8 cellular contexts compared by ENCODE assay signal in genomic region chr7:130486114-130486962, GRCh38. TPM values are rescaled to one million over a fixed set of nuclear protein-coding genes. Genes with fewer than 3 reads are reported as not detected.
DNase-seq lines count a peak whose midpoint lies in the region; ATAC-seq and TF ChIP-seq lines count a peak whose summit lies in the region.

No MANE protein-coding gene starts in this region.

- peaks cover 13% of the 10 kb centered on the region for H3K27me3 Mint-ChIP-seq in activated CD8-positive, alpha-beta T cell treated with anti-CD3 and anti-CD28 coated beads for 36 hours
- H3K27me3 Mint-ChIP-seq in mesothelial cell of epicardium (ENCODE audit: low read depth): no peaks in the 10 kb centered on the region

- no peaks in the 10 kb centered on the region for H3K9me3 Mint-ChIP-seq in activated CD8-positive, alpha-beta T cell treated with anti-CD3 and anti-CD28 coated beads for 36 hours
- no peaks in the 10 kb centered on the region for H3K9me3 Mint-ChIP-seq in mesothelial cell of epicardium

- CTCF ChIA-PET in activated CD8-positive, alpha-beta T cell treated with anti-CD3 and anti-CD28 coated beads for 36 hours (lab: Charles Lee): interaction anchor here (0.9 to 1.4 kb wide), 5 partner anchors 12 to 414 kb away, joined by 3 to 6 read pairs (median 4); no protein-coding TSS in a partner anchor

- ATAC-seq in activated CD8-positive, alpha-beta T cell treated with anti-CD3 and anti-CD28 coated beads for 36 hours: peak; percentile 81

- TF ChIP-seq CTCF in activated CD8-positive, alpha-beta T cell treated with anti-CD3 and anti-CD28 coated beads for 36 hours (IDR thresholded peaks at IDR 0.05): peak; percentile 96
- TF ChIP-seq CTCF in mesothelial cell of epicardium (IDR thresholded peaks at IDR 0.05; ENCODE audit: unreplicated experiment): peak; percentile 68

- peaks cover 25% of the 10 kb centered on the region for H3K4me1 Mint-ChIP-seq in activated CD8-positive, alpha-beta T cell treated with anti-CD3 and anti-CD28 coated beads for 36 hours (ENCODE audit: low read depth)
- H3K4me1 Mint-ChIP-seq in mesothelial cell of epicardium: peaks cover 90% of the 10 kb centered on the region

- intact Hi-C loops in activated CD8-positive, alpha-beta T cell treated with anti-CD3 and anti-CD28 coated beads for 36 hours (cut with micrococcal nuclease): loop anchor here (10.0 kb wide), 2 partner anchors 238 to 242 kb away; no protein-coding TSS in a partner anchor

- POLR2A ChIA-PET in activated CD8-positive, alpha-beta T cell treated with anti-CD3 and anti-CD28 coated beads for 36 hours (lab: Charles Lee): interaction anchor here (1.1 kb wide), 1 partner anchor 24 kb away, joined by 3 read pairs; no protein-coding TSS in a partner anchor

- peak overlapping the region; percentile 68 for H3K27ac Mint-ChIP-seq in activated CD8-positive, alpha-beta T cell treated with anti-CD3 and anti-CD28 coated beads for 36 hours
- H3K27ac Mint-ChIP-seq in mesothelial cell of epicardium: peak overlapping the region; percentile 97

- peak overlapping the region; percentile 71 for H3K4me3 Mint-ChIP-seq in activated CD8-positive, alpha-beta T cell treated with anti-CD3 and anti-CD28 coated beads for 36 hours
- H3K4me3 Mint-ChIP-seq in mesothelial cell of epicardium: peak overlapping the region; percentile 65

- H3K36me3 Mint-ChIP-seq in activated CD8-positive, alpha-beta T cell treated with anti-CD3 and anti-CD28 coated beads for 36 hours (ENCODE audit: low read depth): no peaks in the 10 kb centered on the region
- no peaks in the 10 kb centered on the region for H3K36me3 Mint-ChIP-seq in mesothelial cell of epicardium

- peak; percentile 65 for DNase-seq in 8988T
- DNase-seq in GM19238 (ENCODE audit: insufficient read length, low spot score): peak; percentile 32
- DNase-seq in NCI-H2171 (lab: John Stamatoyannopoulos, UW): peak; percentile 93
- DNase-seq in activated CD8-positive, alpha-beta T cell treated with anti-CD3 and anti-CD28 coated beads for 36 hours: peak; percentile 70
- DNase-seq in effector CD4-positive, alpha-beta T cell: peak; percentile 43
- DNase-seq in mesothelial cell of epicardium (ENCODE audit: low spot score in 2 of 2, unreplicated experiment in 2 of 2): peak in 1 of 2 experiments; percentile 49
- DNase-seq in stimulated activated CD8-positive, alpha-beta memory T cell treated with anti-CD3 and anti-CD28 coated beads, Interleukin-4, amount 100 ng/mL, for 48 hours: peak; percentile 71
- no peak for DNase-seq in amniotic stem cell (lab: John Stamatoyannopoulos, UW)

RNA-seq across cellular contexts. Expression of gene MEST, which starts 5.5 kb away (rescaled TPM):
- total RNA-seq in activated CD8-positive, alpha-beta T cell treated with anti-CD3 and anti-CD28 coated beads for 36 hours: 1 to 10 TPM; 6.8 to 9.2 TPM
- 598 to 626 TPM (median 616 TPM) in 3 replicates for total RNA-seq in mesothelial cell of epicardium

RNA-seq across cellular contexts. Expression of gene CEP41, which starts 45.5 kb away (rescaled TPM):
- 10 to 100 TPM; 28.0 to 28.1 TPM for total RNA-seq in activated CD8-positive, alpha-beta T cell treated with anti-CD3 and anti-CD28 coated beads for 36 hours
- total RNA-seq in mesothelial cell of epicardium: 21.7 to 22.5 TPM (median 22.1 TPM) in 3 replicates

Comparison
In these comparisons a context has a peak if more than half of its experiments do, and no peak if none do; other contexts are left out.
1. RNA of gene MEST, which starts 5.5 kb away (total RNA-seq): 598 to 626 TPM in mesothelial cell of epicardium; 6.8 to 9.2 TPM in activated CD8-positive, alpha-beta T cell treated with anti-CD3 and anti-CD28 coated beads for 36 hours; every median in the first group is over 10 times any median in the second.